ENCODE assay signal across 19 cellular contexts in the genomic region with DNA sequence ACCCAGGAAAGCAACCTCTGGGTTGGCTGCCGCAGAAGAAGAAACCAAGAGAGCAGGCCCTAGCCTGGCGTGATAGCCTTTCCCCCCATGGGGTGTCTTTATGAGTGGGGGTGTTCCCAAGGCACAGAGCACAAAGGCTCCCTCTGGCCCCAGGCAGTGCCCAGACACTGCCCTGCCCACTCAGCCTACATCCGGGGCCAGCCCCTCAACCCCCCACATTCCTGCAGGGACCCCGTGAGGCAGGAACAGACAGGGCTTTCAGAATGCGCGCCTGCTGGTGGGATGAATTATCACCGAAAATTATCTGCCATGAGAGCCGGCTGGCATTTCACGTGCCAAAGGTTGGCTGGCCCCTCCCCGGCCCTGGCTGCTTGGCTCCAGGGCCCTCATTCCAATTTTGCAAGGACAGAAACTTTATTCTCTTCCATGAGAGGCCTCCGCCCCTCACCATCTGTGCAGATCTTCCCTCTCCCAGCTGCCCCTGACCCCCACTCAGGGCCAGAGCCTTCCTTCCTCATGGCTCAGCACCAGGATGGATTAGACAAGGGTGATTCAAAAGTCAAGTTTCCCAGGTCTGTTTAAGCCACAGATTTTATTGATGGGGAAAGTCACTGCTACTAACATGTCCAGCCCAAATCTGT. TPM values are rescaled to one million over a fixed set of nuclear protein-coding genes. Genes with fewer than 3 reads are reported as not detected.
DNase-seq lines count a peak whose midpoint lies in the region; ATAC-seq, FAIRE-seq and TF ChIP-seq lines count a peak whose summit lies in the region.
"Had no signal": no experiment of that assay in that cellular context is flagged by ENCODE, and none has a peak within 500 bp of the region (broad histone marks: within the 10 kb centered on the region; RNA-seq: fewer than 3 reads in every experiment).

No MANE protein-coding gene starts in this region.

- peaks cover 5% of the 10 kb centered on the region for H3K4me1 ChIP-seq in endodermal cell (ENCODE audit: control insufficient read depth, insufficient read depth, low read length)
- peaks cover 6 to 25% (median 17%) of the 10 kb centered on the region in 3 donors for H3K4me1 ChIP-seq in pancreas
- no peaks in the 10 kb centered on the region for H3K4me1 ChIP-seq in Peyer's patch
- H3K4me1 ChIP-seq: prostate gland had no signal

- H3K4me1 Mint-ChIP-seq in endodermal cell: peaks cover 4% of the 10 kb centered on the region
- H3K4me1 Mint-ChIP-seq: CD8-positive, alpha-beta memory T cell had no signal

- peaks cover 6% of the 10 kb centered on the region for H3K9me3 Mint-ChIP-seq in endodermal cell
- H3K9me3 Mint-ChIP-seq: activated CD4-positive, alpha-beta T cell treated with anti-CD3 and anti-CD28 coated beads, Interleukin-2, amount 10 ng/mL, durations not matched to agents 24 days and 14 days; CD8-positive, alpha-beta memory T cell; naive thymus-derived CD4-positive, alpha-beta T cell had no signal

- H3K9me3 ChIP-seq in endodermal cell (ENCODE audit: control insufficient read depth, low read length) (no peaks in the 10 kb centered on the region), pancreas (no peaks in the 10 kb centered on the region), Peyer's patch (no peaks in the 10 kb centered on the region)
- H3K9me3 ChIP-seq: prostate gland, suprapubic skin had no signal

- H3K27me3 ChIP-seq in endodermal cell (ENCODE audit: control insufficient read depth, insufficient read depth, low read length, poor library complexity, severe bottlenecking): no peaks in the 10 kb centered on the region
- H3K27me3 ChIP-seq in pancreas: no peaks in the 10 kb centered on the region
- no peaks in the 10 kb centered on the region for H3K27me3 ChIP-seq in Peyer's patch
- H3K27me3 ChIP-seq: suprapubic skin had no signal

- no peak for FAIRE-seq in pancreas (lab: Jason Lieb, UNC)
- FAIRE-seq: RCC 7860, TTC549 had no signal

- no peaks in the 10 kb centered on the region for H3K27me3 Mint-ChIP-seq in endodermal cell (ENCODE audit: insufficient read depth)

- 82 to 87% methylated on average over 10 to 11 of the region's 11 CpGs for WGBS in endodermal cell (ENCODE audit: insufficient coverage in 1 of 2, insufficient read length in 1 of 2), 2 experiments
- WGBS in pancreas, 2 donors: 39% methylated on average over 11 of the region's 11 CpGs

- H3K36me3 ChIP-seq in endodermal cell (ENCODE audit: control insufficient read depth, insufficient read depth, low read length) (no peaks in the 10 kb centered on the region), pancreas (no peaks in the 10 kb centered on the region), Peyer's patch (no peaks in the 10 kb centered on the region)
- H3K36me3 ChIP-seq: prostate gland, suprapubic skin had no signal

- H3K9ac ChIP-seq in endodermal cell (ENCODE audit: extremely low read depth, low read length, poor library complexity, severe bottlenecking): no peak overlapping the region

- H3K4me3 ChIP-seq in endodermal cell (ENCODE audit: low read length): no peak overlapping the region
- no peak overlapping the region for H3K4me3 ChIP-seq in pancreas
- H3K4me3 ChIP-seq in Peyer's patch: no peak overlapping the region
- H3K4me3 ChIP-seq: lung, prostate gland, suprapubic skin had no signal

- intact Hi-C loops in pancreas (cut with DNase I): no loop called here

- H3K36me3 Mint-ChIP-seq in endodermal cell (ENCODE audit: low read depth): no peaks in the 10 kb centered on the region
- H3K36me3 Mint-ChIP-seq: CD8-positive, alpha-beta memory T cell; naive thymus-derived CD4-positive, alpha-beta T cell had no signal

- ATAC-seq in pancreas: peak in 1 of 4 donors; percentile 8
- ATAC-seq: naive thymus-derived CD4-positive, alpha-beta T cell had no signal

- TF ChIP-seq POLR2A in Peyer's patch (IDR thresholded peaks at IDR 0.05): no peak

- TF ChIP-seq CTCF in endodermal cell (conservative IDR thresholded peaks at IDR 0.05) (no peak), pancreas (IDR thresholded peaks at IDR 0.05) (no peak), Peyer's patch (IDR thresholded peaks at IDR 0.05) (peak in 2 of 6 experiments; percentile 2 to 7)

- DNase-seq in NCI-H524 (lab: John Stamatoyannopoulos, UW) (peak; percentile 82 to 91), endodermal cell (no peak), pancreas (peak in 1 of 6 donors; percentile 34), NCI-H1436 (lab: John Stamatoyannopoulos, UW) (no peak), Peyer's patch (no peak), SIG-M5 treated with dmso at 0.1 percent for 504 hours (lab: John Stamatoyannopoulos, UW; ENCODE audit: unreplicated experiment) (no peak)
- DNase-seq: activated CD4-positive, alpha-beta T cell treated with anti-CD3 and anti-CD28 coated beads, Interleukin-2, amount 10 ng/mL, durations not matched to agents 24 days and 14 days; activated CD8-positive, alpha-beta memory T cell treated with anti-CD3 and anti-CD28 coated beads, Interleukin-2, amount 50 U/mL, for 4 hours; amygdala; CD8-positive, alpha-beta memory T cell; DMS79 treated with DMSO at 0.1 percent for 48 hours; effector memory CD4-positive, alpha-beta T cell; naive thymus-derived CD4-positive, alpha-beta T cell; NCI-H1417 treated with DMSO at 0.1 percent for 48 hours had no signal

- no peak overlapping the region for H3K27ac Mint-ChIP-seq in endodermal cell
- H3K27ac Mint-ChIP-seq: activated CD4-positive, alpha-beta T cell treated with anti-CD3 and anti-CD28 coated beads, Interleukin-2, amount 10 ng/mL, durations not matched to agents 24 days and 14 days; CD8-positive, alpha-beta memory T cell; naive thymus-derived CD4-positive, alpha-beta T cell had no signal

- H3K27ac ChIP-seq in endodermal cell (ENCODE audit: low read depth, low read length): peak overlapping the region; percentile 32
- H3K27ac ChIP-seq in pancreas: peak overlapping the region; percentile 3 to 33 (median 27)
- H3K27ac ChIP-seq in Peyer's patch: no peak overlapping the region
- H3K27ac ChIP-seq: prostate gland, suprapubic skin had no signal

- no peak overlapping the region for H3K4me3 Mint-ChIP-seq in endodermal cell
- H3K4me3 Mint-ChIP-seq: activated CD4-positive, alpha-beta T cell treated with anti-CD3 and anti-CD28 coated beads, Interleukin-2, amount 10 ng/mL, durations not matched to agents 24 days and 14 days; CD8-positive, alpha-beta memory T cell; naive thymus-derived CD4-positive, alpha-beta T cell had no signal

RNA-seq across cellular contexts. Expression of gene WDR38, which starts 32.5 kb away (rescaled TPM):
- total RNA-seq in endodermal cell (not detected), pancreas (under 1 TPM in 1 of 6 donors, not detected in 5; 0.13 TPM), Peyer's patch (not detected)
- not detected for polyA plus RNA-seq in endodermal cell (2013, experiment 1 of 2)
- not detected for polyA plus RNA-seq in endodermal cell (2013, experiment 2 of 2)
- not detected for polyA plus RNA-seq in pancreas
- total RNA-seq: activated CD4-positive, alpha-beta T cell treated with anti-CD3 and anti-CD28 coated beads, Interleukin-2, amount 10 ng/mL, durations not matched to agents 24 days and 14 days; CD8-positive, alpha-beta memory T cell; naive thymus-derived CD4-positive, alpha-beta T cell; prostate gland; suprapubic skin had no signal
- polyA plus RNA-seq: CD8-positive, alpha-beta memory T cell; naive thymus-derived CD4-positive, alpha-beta T cell had no signal

RNA-seq across cellular contexts. Expression of gene RPL35, which starts 41.0 kb away (rescaled TPM):
- total RNA-seq in endodermal cell (1,000 to 10,000 TPM; 1,507 to 1,578 TPM), pancreas (1,000 to 10,000 TPM in 2 of 6 donors, 100 to 1,000 TPM in 4; 711 to 1,181 (median 872) TPM), Peyer's patch (1,000 to 10,000 TPM in 1 of 4 donors, 100 to 1,000 TPM in 3; 462 to 1,338 (median 588) TPM)
- polyA plus RNA-seq in endodermal cell (2013, experiment 1 of 2): 1,782 TPM
- 1,780 TPM for polyA plus RNA-seq in endodermal cell (2013, experiment 2 of 2)
- 1,000 to 10,000 TPM; 2,170 to 3,795 TPM for polyA plus RNA-seq in pancreas

RNA-seq across cellular contexts. Expression of gene ARPC5L, which starts 41.2 kb away (rescaled TPM):
- total RNA-seq in endodermal cell (10 to 100 TPM; 50.9 to 51.4 TPM), pancreas (10 to 100 TPM in 4 of 6 donors, 1 to 10 TPM in 2; 7.0 to 14.9 (median 10.4) TPM), Peyer's patch (10 to 100 TPM; 15.7 to 23.5 (median 18.0) TPM)
- polyA plus RNA-seq in endodermal cell (2013, experiment 1 of 2): 34.2 TPM
- 34.9 TPM for polyA plus RNA-seq in endodermal cell (2013, experiment 2 of 2)
- 10 to 100 TPM; 13.7 to 24.4 TPM for polyA plus RNA-seq in pancreas

RNA-seq across cellular contexts. Expression of gene OLFML2A, which starts 43.8 kb away (rescaled TPM):
- total RNA-seq in endodermal cell: 10 to 100 TPM; 28.1 to 31.2 TPM
- polyA plus RNA-seq in endodermal cell (2013, experiment 1 of 2): 8.2 TPM
- polyA plus RNA-seq in endodermal cell (2013, experiment 2 of 2): 7.8 TPM
- total RNA-seq in pancreas: 1 to 10 TPM; 3.0 to 8.6 (median 6.5) TPM
- polyA plus RNA-seq in pancreas: 1 to 10 TPM in 1 of 2 donors, under 1 TPM in 1; 0.95 to 2.3 TPM
- total RNA-seq in Peyer's patch: 10 to 100 TPM in 1 of 4 donors, 1 to 10 TPM in 2, under 1 TPM in 1; 0.88 to 10.0 (median 8.7) TPM
- total RNA-seq: activated CD4-positive, alpha-beta T cell treated with anti-CD3 and anti-CD28 coated beads, Interleukin-2, amount 10 ng/mL, durations not matched to agents 24 days and 14 days; CD8-positive, alpha-beta memory T cell had no signal
- polyA plus RNA-seq: CD8-positive, alpha-beta memory T cell; naive thymus-derived CD4-positive, alpha-beta T cell had no signal

RNA-seq across cellular contexts. Expression of gene NR6A1, which starts 49.6 kb away (rescaled TPM):
- total RNA-seq in endodermal cell: 100 to 1,000 TPM; 168 to 206 TPM
- polyA plus RNA-seq in endodermal cell (2013, experiment 1 of 2): 47.4 TPM
- 49.5 TPM for polyA plus RNA-seq in endodermal cell (2013, experiment 2 of 2)
- total RNA-seq in pancreas: 1 to 10 TPM; 2.1 to 3.9 (median 2.5) TPM
- polyA plus RNA-seq in pancreas: 1 to 10 TPM; 3.0 to 3.1 TPM
- 10 to 100 TPM; 10.7 to 43.0 (median 28.1) TPM for total RNA-seq in Peyer's patch
- polyA plus RNA-seq: CD8-positive, alpha-beta memory T cell; naive thymus-derived CD4-positive, alpha-beta T cell had no signal

Comparison
In these comparisons a context has a peak if more than half of its experiments do, and no peak if none do; other contexts are left out.
1. DNase-seq: peak in NCI-H524 (2 of 2); none in endodermal cell (single experiment), NCI-H1436 (single experiment), Peyer's patch (0 of 3) and SIG-M5 treated with dmso at 0.1 percent for 504 hours (single experiment).
2. H3K27ac ChIP-seq: peak in endodermal cell (single experiment) and pancreas (4 of 4); none in Peyer's patch (0 of 4).